ENCODE assay signal across 8 cellular contexts in genomic region chr1:42173155-42173933, GRCh38. TPM values are rescaled to one million over a fixed set of nuclear protein-coding genes. Genes with fewer than 3 reads are reported as not detected.
DNase-seq lines count a peak whose midpoint lies in the region; TF ChIP-seq lines count a peak whose summit lies in the region.

No MANE protein-coding gene starts in this region.

- no peaks in the 10 kb centered on the region for H3K27me3 Mint-ChIP-seq in Caco-2 (ENCODE audit: insufficient read depth, unreplicated experiment)
- H3K27me3 Mint-ChIP-seq in activated T-helper 2 cell treated with anti-CD3 and anti-CD28 coated beads, Interferon-gamma antibody, Interleukin-2, Interleukin-4, amounts not matched to agents 10 μg/mL and 5 μg/mL and 100 μg/mL, durations not matched to agents 14 hours and 24 hours and 36 hours (ENCODE audit: low read depth): no peaks in the 10 kb centered on the region

- no TSS peak for BruUV-seq in Caco-2 (replicated peaks; lab: Mats Ljungman, UMichigan)

- intact Hi-C loops in Caco-2 (cut with micrococcal nuclease; ENCODE audit: unreplicated experiment) (loop anchor here (1.0 to 10.0 kb wide), 3 partner anchors 26 to 291 kb away; partner anchors contain the start of gene CCDC30), testis (cut with DNase I; ENCODE audit: low total_unique reads) (loop anchor here (10.0 kb wide), 1 partner anchor 599 kb away; no protein-coding TSS in a partner anchor)
- intact Hi-C loops in activated T-helper 2 cell treated with anti-CD3 and anti-CD28 coated beads, Interferon-gamma antibody, Interleukin-2, Interleukin-4, amounts not matched to agents 10 μg/mL and 5 μg/mL and 100 μg/mL, durations not matched to agents 14 hours and 24 hours and 36 hours (cut with micrococcal nuclease): no loop called here

- WGBS in testis, 2 donors: 43 to 47% methylated on average over 8 to 9 of the region's 9 CpGs

- H3K4me3 Mint-ChIP-seq in Caco-2 (ENCODE audit: unreplicated experiment): no peak overlapping the region
- H3K4me3 Mint-ChIP-seq in activated T-helper 2 cell treated with anti-CD3 and anti-CD28 coated beads, Interferon-gamma antibody, Interleukin-2, Interleukin-4, amounts not matched to agents 10 μg/mL and 5 μg/mL and 100 μg/mL, durations not matched to agents 14 hours and 24 hours and 36 hours (ENCODE audit: low read depth): no peak overlapping the region

- TF ChIP-seq EP300 in Ishikawa (IDR thresholded peaks at IDR 0.05; ENCODE audit: borderline replicate concordance): no peak

- no peaks in the 10 kb centered on the region for H3K27me3 ChIP-seq in Caco-2 (replicated peaks; ENCODE audit: control insufficient read depth, insufficient read depth, low read length)
- H3K27me3 ChIP-seq in testis: no peaks in the 10 kb centered on the region

- H3K4me3 ChIP-seq in Caco-2 (ENCODE audit: low read depth, low read length) (no peak overlapping the region), testis (no peak overlapping the region)

- DNase-seq in Caco-2: peak in 1 of 2 experiments; percentile 69
- peak; percentile 6 for DNase-seq in SHP77 treated with DMSO at 0.1 percent for 48 hours (lab: John Stamatoyannopoulos, UW)
- peak; percentile 41 for DNase-seq in activated T-helper 2 cell treated with anti-CD3 and anti-CD28 coated beads, Interferon-gamma antibody, Interleukin-2, Interleukin-4, amounts not matched to agents 10 μg/mL and 5 μg/mL and 100 μg/mL, durations not matched to agents 14 hours and 24 hours and 36 hours (ENCODE audit: low spot score)
- DNase-seq in foreskin melanocyte: peak; percentile 25
- peak; percentile 35 for DNase-seq in occipital lobe (lab: John Stamatoyannopoulos, UW)
- DNase-seq in testis: peak; percentile 66
- DNase-seq in GOT3 (lab: John Stamatoyannopoulos, UW): no peak

- peaks cover 9% of the 10 kb centered on the region for H3K4me1 Mint-ChIP-seq in Caco-2 (ENCODE audit: low read depth, unreplicated experiment)
- no peaks in the 10 kb centered on the region for H3K4me1 Mint-ChIP-seq in activated T-helper 2 cell treated with anti-CD3 and anti-CD28 coated beads, Interferon-gamma antibody, Interleukin-2, Interleukin-4, amounts not matched to agents 10 μg/mL and 5 μg/mL and 100 μg/mL, durations not matched to agents 14 hours and 24 hours and 36 hours (ENCODE audit: low read depth)

- H3K36me3 Mint-ChIP-seq in Caco-2 (ENCODE audit: insufficient read depth, unreplicated experiment): peaks cover 48% of the 10 kb centered on the region
- peaks cover 5% of the 10 kb centered on the region for H3K36me3 Mint-ChIP-seq in activated T-helper 2 cell treated with anti-CD3 and anti-CD28 coated beads, Interferon-gamma antibody, Interleukin-2, Interleukin-4, amounts not matched to agents 10 μg/mL and 5 μg/mL and 100 μg/mL, durations not matched to agents 14 hours and 24 hours and 36 hours (ENCODE audit: low read depth)

- no peaks in the 10 kb centered on the region for H3K9me3 Mint-ChIP-seq in Caco-2 (ENCODE audit: unreplicated experiment)
- no peaks in the 10 kb centered on the region for H3K9me3 Mint-ChIP-seq in activated T-helper 2 cell treated with anti-CD3 and anti-CD28 coated beads, Interferon-gamma antibody, Interleukin-2, Interleukin-4, amounts not matched to agents 10 μg/mL and 5 μg/mL and 100 μg/mL, durations not matched to agents 14 hours and 24 hours and 36 hours

- POLR2A ChIA-PET in Caco-2 (lab: Charles Lee): no interaction called here

- H3K9me3 ChIP-seq in Caco-2: no peaks in the 10 kb centered on the region
- no peaks in the 10 kb centered on the region for H3K9me3 ChIP-seq in testis

- CTCF ChIA-PET in Caco-2 (lab: Charles Lee): interaction anchor here (0.6 to 2.0 kb wide), 9 partner anchors 8 to 552 kb away, joined by 3 to 13 read pairs (median 3); partner anchors contain the start of genes GUCA2A and PPIH

- no peak overlapping the region for H3K27ac ChIP-seq in testis

- TF ChIP-seq POLR2A in testis (IDR thresholded peaks at IDR 0.05): no peak

- H3K36me3 ChIP-seq in Caco-2 (ENCODE audit: control insufficient read depth, insufficient read depth, low read length): peaks cover 1% of the 10 kb centered on the region
- H3K36me3 ChIP-seq in testis (ENCODE audit: low read depth, missing control alignments): no peaks in the 10 kb centered on the region

- H3K27ac Mint-ChIP-seq in Caco-2 (ENCODE audit: unreplicated experiment): no peak overlapping the region
- no peak overlapping the region for H3K27ac Mint-ChIP-seq in activated T-helper 2 cell treated with anti-CD3 and anti-CD28 coated beads, Interferon-gamma antibody, Interleukin-2, Interleukin-4, amounts not matched to agents 10 μg/mL and 5 μg/mL and 100 μg/mL, durations not matched to agents 14 hours and 24 hours and 36 hours

- H3K4me1 ChIP-seq in Caco-2 (peaks cover 7% of the 10 kb centered on the region), testis (peaks cover 33% of the 10 kb centered on the region)

- TF ChIP-seq RAD21 in Ishikawa (IDR thresholded peaks at IDR 0.05; ENCODE audit: low read depth): peak; percentile 71

- TF ChIP-seq CTCF in Caco-2 (IDR thresholded peaks at IDR 0.05; ENCODE audit: insufficient read depth in 1 of 2, low read depth in 1 of 2, low read length in 1 of 2, severe bottlenecking in 1 of 2, unreplicated experiment in 1 of 2): peak; percentile 84 to 88
- peak; percentile 81 to 98 (median 90) for TF ChIP-seq CTCF in testis (IDR thresholded peaks at IDR 0.05)

TF ChIP-seq in Ishikawa, 13 proteins besides CTCF, POLR2A, EP300 and RAD21:
- TF ChIP-seq CEBPB (IDR thresholded peaks at IDR 0.05): no peak
- no peak for TF ChIP-seq MAX (IDR thresholded peaks at IDR 0.05)
- TF ChIP-seq FOXM1 (IDR thresholded peaks at IDR 0.05; ENCODE audit: borderline replicate concordance, low read depth): no peak
- TF ChIP-seq YY1 (IDR thresholded peaks at IDR 0.05; ENCODE audit: low read depth): no peak
- no peak for TF ChIP-seq USF1 (IDR thresholded peaks at IDR 0.05)
- TF ChIP-seq EGR1 (IDR thresholded peaks at IDR 0.05): no peak
- no peak for TF ChIP-seq NFIC (IDR thresholded peaks at IDR 0.05)
- no peak for TF ChIP-seq TCF12 (IDR thresholded peaks at IDR 0.05; ENCODE audit: low read depth)
- no peak for TF ChIP-seq ZBTB7A (IDR thresholded peaks at IDR 0.05; ENCODE audit: low read depth)
- no peak for TF ChIP-seq TEAD4 (IDR thresholded peaks at IDR 0.05)
- no peak for TF ChIP-seq TAF1 (IDR thresholded peaks at IDR 0.05; ENCODE audit: low read depth)
- no peak for TF ChIP-seq REST (IDR thresholded peaks at IDR 0.05; ENCODE audit: low read depth)
- TF ChIP-seq CREB1 (IDR thresholded peaks at IDR 0.05; ENCODE audit: low read depth): no peak

RNA-seq across cellular contexts. Expression of gene GUCA2A, which starts 8.8 kb away (rescaled TPM):
- total RNA-seq in Caco-2 (2022): 24.1 and 28.8 TPM in 2 replicates
- total RNA-seq in activated T-helper 2 cell treated with anti-CD3 and anti-CD28 coated beads, Interferon-gamma antibody, Interleukin-2, Interleukin-4, amounts not matched to agents 10 μg/mL and 5 μg/mL and 100 μg/mL, durations not matched to agents 14 hours and 24 hours and 36 hours: not detected in 2 replicates
- total RNA-seq in occipital lobe: not detected
- total RNA-seq in testis: not detected
- not detected for polyA plus RNA-seq in testis (ENCODE audit: insufficient read depth, low read depth, low replicate concordance)

RNA-seq across cellular contexts. Expression of gene GUCA2B, which starts 20.1 kb away (rescaled TPM):
- total RNA-seq in Caco-2 (2022) (0.75 TPM in 1 of 2 replicates, not detected in the other), occipital lobe (not detected), testis (not detected)
- total RNA-seq in activated T-helper 2 cell treated with anti-CD3 and anti-CD28 coated beads, Interferon-gamma antibody, Interleukin-2, Interleukin-4, amounts not matched to agents 10 μg/mL and 5 μg/mL and 100 μg/mL, durations not matched to agents 14 hours and 24 hours and 36 hours: not detected in 2 replicates
- polyA plus RNA-seq in testis (ENCODE audit: insufficient read depth, low read depth, low replicate concordance): not detected

Comparison
In these comparisons a context has a peak if more than half of its experiments do, and no peak if none do; other contexts are left out.
1. RNA of gene GUCA2A, which starts 8.8 kb away (total RNA-seq): 24.1 to 28.8 TPM in Caco-2; not detected in testis, not detected in activated T-helper 2 cell treated with anti-CD3 and anti-CD28 coated beads, Interferon-gamma antibody, Interleukin-2, Interleukin-4, amounts not matched to agents 10 μg/mL and 5 μg/mL and 100 μg/mL, durations not matched to agents 14 hours and 24 hours and 36 hours and not detected in occipital lobe (single experiment); every median in the first group is over 10 times any median in the second.